8 cellular contexts compared by ENCODE assay signal in the genomic region with DNA sequence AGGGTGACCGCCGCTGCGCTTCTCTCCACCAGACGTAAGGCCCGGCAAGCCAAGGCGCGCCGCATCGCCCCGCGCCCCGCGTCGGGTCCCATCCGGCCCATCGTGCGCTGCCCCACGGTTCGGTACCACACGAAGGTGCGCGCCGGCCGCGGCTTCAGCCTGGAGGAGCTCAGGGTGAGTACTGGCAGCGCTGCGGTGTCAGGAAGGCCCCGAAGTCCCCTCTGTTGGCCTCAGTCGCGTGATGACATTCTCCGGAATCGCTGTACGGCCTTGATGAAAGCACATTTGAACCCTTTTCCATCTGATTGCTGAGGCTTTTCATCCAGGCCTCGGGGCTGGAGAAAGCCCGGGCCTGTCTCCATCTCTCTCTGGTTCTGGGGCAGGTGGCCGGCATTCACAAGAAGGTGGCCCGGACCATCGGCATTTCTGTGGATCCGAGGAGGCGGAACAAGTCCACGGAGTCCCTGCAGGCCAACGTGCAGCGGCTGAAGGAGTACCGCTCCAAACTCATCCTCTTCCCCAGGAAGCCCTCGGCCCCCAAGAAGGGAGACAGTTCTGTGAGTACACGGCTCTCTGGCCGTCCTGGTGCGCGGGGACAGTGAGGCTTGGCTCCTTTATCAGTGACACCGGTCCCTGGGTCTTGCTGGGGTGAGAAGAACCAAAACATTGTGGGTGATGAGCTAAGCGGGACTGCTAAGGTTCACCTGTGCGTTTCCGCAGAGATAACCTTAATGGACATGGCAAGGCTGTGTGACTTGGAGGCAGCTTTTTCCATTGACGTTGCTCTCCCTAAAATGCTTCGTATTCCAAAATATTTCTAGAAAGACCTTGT. TPM values are rescaled to one million over a fixed set of nuclear protein-coding genes. Genes with fewer than 3 reads are reported as not detected.
A peak's percentile ranks its signal among the peaks of the same experiment; 100 is the strongest.
DNase-seq lines count a peak whose midpoint lies in the region; ATAC-seq and TF ChIP-seq lines count a peak whose summit lies in the region.

No MANE protein-coding gene starts in this region.

- H3K9me3 ChIP-seq in HEK293 (ENCODE audit: control insufficient read depth, insufficient read depth, low read depth, low read length) (no peaks in the 10 kb centered on the region), smooth muscle cell (replicated peaks; ENCODE audit: low read depth) (no peaks in the 10 kb centered on the region)

- ATAC-seq in activated CD8-positive, alpha-beta T cell treated with anti-CD3 and anti-CD28 coated beads for 36 hours = no peak

- H3K4me1 Mint-ChIP-seq in activated CD8-positive, alpha-beta T cell treated with anti-CD3 and anti-CD28 coated beads for 36 hours (ENCODE audit: low read depth) = peaks cover 55% of the 10 kb centered on the region
- peaks cover 27% of the 10 kb centered on the region for H3K4me1 Mint-ChIP-seq in glutamatergic neuron (ENCODE audit: low read depth, unreplicated experiment)

- TF ChIP-seq CTCF in HEK293 (tag by site-specific recombination; IDR thresholded peaks at IDR 0.05) (no peak; the same call in 1 of the 2 replicates), glutamatergic neuron (IDR thresholded peaks at IDR 0.05; ENCODE audit: partially characterized antibody, unreplicated experiment) (no peak), smooth muscle cell (IDR thresholded peaks at IDR 0.05; ENCODE audit: borderline replicate concordance, insufficient read depth, poor library complexity, severe bottlenecking) (no peak)
- no peak for TF ChIP-seq CTCF in activated CD8-positive, alpha-beta T cell treated with anti-CD3 and anti-CD28 coated beads for 36 hours (IDR thresholded peaks at IDR 0.05)

- intact Hi-C loops in activated CD8-positive, alpha-beta T cell treated with anti-CD3 and anti-CD28 coated beads for 36 hours (cut with micrococcal nuclease) = no loop called here

- no peaks in the 10 kb centered on the region for H3K27me3 ChIP-seq in smooth muscle cell (ENCODE audit: low read depth)

- peak overlapping the region; percentile 95 for H3K4me2 ChIP-seq in smooth muscle cell

- peak overlapping the region; percentile 100 for H3K27ac ChIP-seq in HEK293 (ENCODE audit: extremely low read depth, low read depth, low read length)
- peak overlapping the region; percentile 97 for H3K27ac ChIP-seq in smooth muscle cell (ENCODE audit: low read depth)

- CTCF ChIA-PET in HEK293 (lab: Yijun Ruan, JAX) = interaction anchor here (0.7 kb wide), 1 partner anchor 96 kb away, joined by 3 read pairs; a partner anchor contains a TSS
- CTCF ChIA-PET in activated CD8-positive, alpha-beta T cell treated with anti-CD3 and anti-CD28 coated beads for 36 hours (lab: Charles Lee) = no interaction called here

- peaks cover 27% of the 10 kb centered on the region for H3K79me2 ChIP-seq in smooth muscle cell (ENCODE audit: low read depth)

- peak overlapping the region; percentile 91 for H3K9ac ChIP-seq in smooth muscle cell (ENCODE audit: low read depth)

- no peak overlapping the region for H2AFZ ChIP-seq in smooth muscle cell (ENCODE audit: low read depth)

- H3F3A ChIP-seq in smooth muscle cell (ENCODE audit: low read depth) = peaks cover 35% of the 10 kb centered on the region

- no peaks in the 10 kb centered on the region for H3K9me3 Mint-ChIP-seq in activated CD8-positive, alpha-beta T cell treated with anti-CD3 and anti-CD28 coated beads for 36 hours
- H3K9me3 Mint-ChIP-seq in glutamatergic neuron (ENCODE audit: unreplicated experiment) = peaks cover 16% of the 10 kb centered on the region

- 5% methylated on average over 51 of the region's 55 CpGs for WGBS in smooth muscle cell (ENCODE audit: low lambda C conversion rate)

- POLR2A ChIA-PET in HEK293 (lab: Yijun Ruan, JAX) = no interaction called here
- POLR2A ChIA-PET in activated CD8-positive, alpha-beta T cell treated with anti-CD3 and anti-CD28 coated beads for 36 hours (lab: Charles Lee) = interaction anchor here (0.7 to 1.7 kb wide), 10 partner anchors 9 to 237 kb away, joined by 3 to 11 read pairs (median 4); a partner anchor contains a TSS

- peaks cover 5 to 58% of the 10 kb centered on the region in 2 experiments; a peak in 2 of 3 replicates for H3K36me3 ChIP-seq in HEK293 (ENCODE audit: control insufficient read depth in 2 of 2, insufficient read depth in 1 of 2, low read length in 2 of 2)
- H3K36me3 ChIP-seq in smooth muscle cell (ENCODE audit: low read depth) = peaks cover 7% of the 10 kb centered on the region

- H3K4me3 Mint-ChIP-seq in activated CD8-positive, alpha-beta T cell treated with anti-CD3 and anti-CD28 coated beads for 36 hours = peak overlapping the region; percentile 91
- H3K4me3 Mint-ChIP-seq in glutamatergic neuron (ENCODE audit: unreplicated experiment) = peak overlapping the region; percentile 89

- H3K4me1 ChIP-seq in HEK293 (ENCODE audit: control insufficient read depth, insufficient read depth, low read length) = peaks cover 9% of the 10 kb centered on the region
- peaks cover 29% of the 10 kb centered on the region for H3K4me1 ChIP-seq in smooth muscle cell (ENCODE audit: low read depth)

- no peaks in the 10 kb centered on the region for H3K27me3 Mint-ChIP-seq in activated CD8-positive, alpha-beta T cell treated with anti-CD3 and anti-CD28 coated beads for 36 hours
- peaks cover 9% of the 10 kb centered on the region for H3K27me3 Mint-ChIP-seq in glutamatergic neuron (ENCODE audit: unreplicated experiment)

- peaks cover 58% of the 10 kb centered on the region for H4K20me1 ChIP-seq in smooth muscle cell (ENCODE audit: low read depth)

- peaks cover 53% of the 10 kb centered on the region for H3K36me3 Mint-ChIP-seq in activated CD8-positive, alpha-beta T cell treated with anti-CD3 and anti-CD28 coated beads for 36 hours (ENCODE audit: low read depth)
- H3K36me3 Mint-ChIP-seq in glutamatergic neuron (ENCODE audit: unreplicated experiment) = no peaks in the 10 kb centered on the region

- DNase-seq in activated CD8-positive, alpha-beta T cell treated with anti-CD3 and anti-CD28 coated beads for 36 hours = no peak
- DNase-seq in glutamatergic neuron = no peak
- no peak for DNase-seq in smooth muscle cell (lab: John Stamatoyannopoulos, UW; ENCODE audit: unreplicated experiment)
- no peak for DNase-seq in SHP77 treated with DMSO at 0.1 percent for 48 hours (lab: John Stamatoyannopoulos, UW)
- DNase-seq in NCI-H446 treated with DMSO at 0.1 percent for 48 hours (lab: John Stamatoyannopoulos, UW) = no peak
- no peak for DNase-seq in NCI-H774 (lab: John Stamatoyannopoulos, UW)
- DNase-seq in HCEC 1CT = no peak

- H3K27ac Mint-ChIP-seq in activated CD8-positive, alpha-beta T cell treated with anti-CD3 and anti-CD28 coated beads for 36 hours = peak overlapping the region; percentile 90
- peak overlapping the region; percentile 7 for H3K27ac Mint-ChIP-seq in glutamatergic neuron (ENCODE audit: unreplicated experiment)

- H3K4me3 ChIP-seq in HEK293 (ENCODE audit: low read depth, low read length) = peak overlapping the region; percentile 67
- H3K4me3 ChIP-seq in smooth muscle cell = peak overlapping the region; percentile 94

TF ChIP-seq in HEK293, 187 proteins besides CTCF, POLR2A, EP300 and RAD21:
- TF ChIP-seq ZBTB20 (tag by site-specific recombination; IDR thresholded peaks at IDR 0.05) = no peak
- no peak for TF ChIP-seq ZNF473 (tag by site-specific recombination; IDR thresholded peaks at IDR 0.05)
- peak; percentile 33; the same call in 1 of the 2 replicates for TF ChIP-seq KLF16 (tag by site-specific recombination; IDR thresholded peaks at IDR 0.05)
- TF ChIP-seq GFI1B (tag by site-specific recombination; IDR thresholded peaks at IDR 0.05) = 0 out of 2 replicates have a peak, but pooled peaks have one; percentile 9
- no peak for TF ChIP-seq ZNF48 (tag by site-specific recombination; IDR thresholded peaks at IDR 0.05)
- TF ChIP-seq, protein P1, sequence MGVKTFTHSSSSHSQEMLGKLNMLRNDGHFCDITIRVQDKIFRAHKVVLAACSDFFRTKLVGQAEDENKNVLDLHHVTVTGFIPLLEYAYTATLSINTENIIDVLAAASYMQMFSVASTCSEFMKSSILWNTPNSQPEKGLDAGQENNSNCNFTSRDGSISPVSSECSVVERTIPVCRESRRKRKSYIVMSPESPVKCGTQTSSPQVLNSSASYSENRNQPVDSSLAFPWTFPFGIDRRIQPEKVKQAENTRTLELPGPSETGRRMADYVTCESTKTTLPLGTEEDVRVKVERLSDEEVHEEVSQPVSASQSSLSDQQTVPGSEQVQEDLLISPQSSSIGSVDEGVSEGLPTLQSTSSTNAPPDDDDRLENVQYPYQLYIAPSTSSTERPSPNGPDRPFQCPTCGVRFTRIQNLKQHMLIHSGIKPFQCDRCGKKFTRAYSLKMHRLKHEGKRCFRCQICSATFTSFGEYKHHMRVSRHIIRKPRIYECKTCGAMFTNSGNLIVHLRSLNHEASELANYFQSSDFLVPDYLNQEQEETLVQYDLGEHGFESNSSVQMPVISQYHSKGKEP (tag by site-specific recombination; IDR thresholded peaks at IDR 0.05) = no peak
- TF ChIP-seq KLF1 (tag by site-specific recombination; IDR thresholded peaks at IDR 0.05) = no peak

RNA-seq across cellular contexts. Expression of a gene that starts 0.9 kb away (rescaled TPM):
- 1,000 to 10,000 TPM; 3,056 to 3,151 TPM for total RNA-seq in activated CD8-positive, alpha-beta T cell treated with anti-CD3 and anti-CD28 coated beads for 36 hours
- total RNA-seq in glutamatergic neuron (ENCODE audit: unreplicated experiment) = 893 TPM
- total RNA-seq in smooth muscle cell = 3,317 and 3,917 TPM in 2 replicates
- polyA plus RNA-seq in smooth muscle cell = 1,063 and 1,144 TPM in 2 replicates

RNA-seq across cellular contexts. Expression of a gene that starts 14.1 kb away (rescaled TPM):
- 1 to 10 TPM; 8.5 to 9.5 TPM for total RNA-seq in activated CD8-positive, alpha-beta T cell treated with anti-CD3 and anti-CD28 coated beads for 36 hours
- total RNA-seq in glutamatergic neuron (ENCODE audit: unreplicated experiment) (17.8 TPM), smooth muscle cell (0.58 TPM in 1 of 2 replicates, not detected in the other)
- 0.14 and 0.43 TPM in 2 replicates for polyA plus RNA-seq in smooth muscle cell

RNA-seq across cellular contexts. Expression of a gene that starts 52.0 kb away (rescaled TPM):
- not detected for total RNA-seq in activated CD8-positive, alpha-beta T cell treated with anti-CD3 and anti-CD28 coated beads for 36 hours
- total RNA-seq in glutamatergic neuron (ENCODE audit: unreplicated experiment) (0.39 TPM), smooth muscle cell (not detected in 2 replicates)
- 0.30 TPM in 1 of 2 replicates, not detected in the other for polyA plus RNA-seq in smooth muscle cell

RNA-seq across cellular contexts. Expression of a gene that starts 53.2 kb away (rescaled TPM):
- 10 to 100 TPM; 78.6 to 79.8 TPM for total RNA-seq in activated CD8-positive, alpha-beta T cell treated with anti-CD3 and anti-CD28 coated beads for 36 hours
- 166 TPM for total RNA-seq in glutamatergic neuron (ENCODE audit: unreplicated experiment)
- total RNA-seq in smooth muscle cell = 49.3 and 94.6 TPM in 2 replicates
- polyA plus RNA-seq in smooth muscle cell = 61.4 and 75.4 TPM in 2 replicates
